1 cellular context compared by ENCODE assay signal in the genomic region with DNA sequence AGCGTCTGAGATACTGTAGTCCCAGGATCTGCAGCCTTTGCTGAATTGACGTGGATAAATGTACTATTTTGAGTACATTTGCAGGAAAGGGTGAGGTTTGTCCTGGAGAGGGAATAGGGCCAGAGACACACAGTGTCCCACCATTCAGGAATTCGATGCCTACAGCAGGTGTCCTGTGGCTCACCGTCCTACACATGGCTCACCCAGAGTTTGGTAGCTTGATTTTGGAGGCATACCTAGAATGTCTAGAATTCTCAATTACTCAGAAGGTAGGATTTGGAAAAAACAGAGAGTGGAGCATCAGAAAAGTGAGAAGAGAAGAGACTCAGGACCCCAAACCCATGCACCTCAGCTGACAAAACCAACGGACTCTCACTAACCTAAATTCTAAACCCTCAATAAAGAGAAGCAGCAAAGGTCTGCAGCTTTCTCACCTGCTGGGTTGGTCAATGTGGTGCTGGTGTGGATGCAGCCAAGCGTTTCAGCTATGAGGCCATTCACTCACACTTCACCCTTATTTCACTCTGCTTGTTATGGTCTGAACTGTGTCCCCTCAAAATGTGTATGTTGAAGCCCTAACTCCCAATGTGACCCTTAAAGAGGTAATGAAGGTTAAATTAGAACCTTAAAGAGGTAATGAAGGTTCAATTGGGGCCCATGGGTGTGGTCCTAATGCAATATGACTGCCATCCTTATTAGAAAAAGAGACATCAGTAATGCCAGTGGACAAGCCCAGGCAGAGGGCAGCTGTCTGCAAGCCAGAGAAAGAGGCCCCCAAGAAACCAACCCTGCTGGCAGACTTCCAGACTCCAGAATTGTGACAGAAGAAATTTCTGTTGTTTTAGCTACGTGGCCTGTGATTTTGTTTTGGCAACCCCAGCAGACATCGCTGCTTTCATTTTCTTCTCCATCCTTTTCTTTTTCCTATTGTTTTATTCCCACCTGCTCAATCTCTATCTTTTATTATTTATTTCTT.
TF ChIP-seq lines count a peak whose summit lies in the region.

No MANE protein-coding gene starts in this region.

TF ChIP-seq in GM12878, 131 proteins besides CTCF, POLR2A, EP300 and RAD21 (continued from another document):
- no peak for TF ChIP-seq PAX5 (IDR thresholded peaks at IDR 0.05; ENCODE audit: borderline replicate concordance, low read depth, low read length)
- no peak for TF ChIP-seq ZZZ3 (IDR thresholded peaks at IDR 0.05; ENCODE audit: control insufficient read depth, insufficient read length, low read depth)
- no peak for TF ChIP-seq CHD4 (IDR thresholded peaks at IDR 0.05)
- TF ChIP-seq NFIC (IDR thresholded peaks at IDR 0.05; ENCODE audit: low read depth, low read length), result no peak
- no peak for TF ChIP-seq BMI1 (IDR thresholded peaks at IDR 0.05; ENCODE audit: borderline replicate concordance)
- TF ChIP-seq EGR1 (IDR thresholded peaks at IDR 0.05; ENCODE audit: borderline replicate concordance in 1 of 2, low read depth in 2 of 2, low read length in 2 of 2), result no peak
- TF ChIP-seq CHD1 (IDR thresholded peaks at IDR 0.05; ENCODE audit: low read depth, low read length), result no peak
- TF ChIP-seq CREB1 (IDR thresholded peaks at IDR 0.05; ENCODE audit: low read depth), result no peak
- TF ChIP-seq, protein P1, sequence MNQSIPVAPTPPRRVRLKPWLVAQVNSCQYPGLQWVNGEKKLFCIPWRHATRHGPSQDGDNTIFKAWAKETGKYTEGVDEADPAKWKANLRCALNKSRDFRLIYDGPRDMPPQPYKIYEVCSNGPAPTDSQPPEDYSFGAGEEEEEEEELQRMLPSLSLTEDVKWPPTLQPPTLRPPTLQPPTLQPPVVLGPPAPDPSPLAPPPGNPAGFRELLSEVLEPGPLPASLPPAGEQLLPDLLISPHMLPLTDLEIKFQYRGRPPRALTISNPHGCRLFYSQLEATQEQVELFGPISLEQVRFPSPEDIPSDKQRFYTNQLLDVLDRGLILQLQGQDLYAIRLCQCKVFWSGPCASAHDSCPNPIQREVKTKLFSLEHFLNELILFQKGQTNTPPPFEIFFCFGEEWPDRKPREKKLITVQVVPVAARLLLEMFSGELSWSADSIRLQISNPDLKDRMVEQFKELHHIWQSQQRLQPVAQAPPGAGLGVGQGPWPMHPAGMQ (IDR thresholded peaks at IDR 0.05; ENCODE audit: borderline replicate concordance), result no peak
- no peak for TF ChIP-seq HDGF (IDR thresholded peaks at IDR 0.05)
- no peak for TF ChIP-seq ZNF207 (IDR thresholded peaks at IDR 0.05; ENCODE audit: borderline replicate concordance)
- TF ChIP-seq, protein P2, sequence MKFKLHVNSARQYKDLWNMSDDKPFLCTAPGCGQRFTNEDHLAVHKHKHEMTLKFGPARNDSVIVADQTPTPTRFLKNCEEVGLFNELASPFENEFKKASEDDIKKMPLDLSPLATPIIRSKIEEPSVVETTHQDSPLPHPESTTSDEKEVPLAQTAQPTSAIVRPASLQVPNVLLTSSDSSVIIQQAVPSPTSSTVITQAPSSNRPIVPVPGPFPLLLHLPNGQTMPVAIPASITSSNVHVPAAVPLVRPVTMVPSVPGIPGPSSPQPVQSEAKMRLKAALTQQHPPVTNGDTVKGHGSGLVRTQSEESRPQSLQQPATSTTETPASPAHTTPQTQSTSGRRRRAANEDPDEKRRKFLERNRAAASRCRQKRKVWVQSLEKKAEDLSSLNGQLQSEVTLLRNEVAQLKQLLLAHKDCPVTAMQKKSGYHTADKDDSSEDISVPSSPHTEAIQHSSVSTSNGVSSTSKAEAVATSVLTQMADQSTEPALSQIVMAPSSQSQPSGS (IDR thresholded peaks at IDR 0.05; ENCODE audit: low read length), result no peak
- TF ChIP-seq TARDBP (IDR thresholded peaks at IDR 0.05; ENCODE audit: borderline replicate concordance), result no peak
- TF ChIP-seq LARP7 (IDR thresholded peaks at IDR 0.05), result no peak
- TF ChIP-seq, protein P3, sequence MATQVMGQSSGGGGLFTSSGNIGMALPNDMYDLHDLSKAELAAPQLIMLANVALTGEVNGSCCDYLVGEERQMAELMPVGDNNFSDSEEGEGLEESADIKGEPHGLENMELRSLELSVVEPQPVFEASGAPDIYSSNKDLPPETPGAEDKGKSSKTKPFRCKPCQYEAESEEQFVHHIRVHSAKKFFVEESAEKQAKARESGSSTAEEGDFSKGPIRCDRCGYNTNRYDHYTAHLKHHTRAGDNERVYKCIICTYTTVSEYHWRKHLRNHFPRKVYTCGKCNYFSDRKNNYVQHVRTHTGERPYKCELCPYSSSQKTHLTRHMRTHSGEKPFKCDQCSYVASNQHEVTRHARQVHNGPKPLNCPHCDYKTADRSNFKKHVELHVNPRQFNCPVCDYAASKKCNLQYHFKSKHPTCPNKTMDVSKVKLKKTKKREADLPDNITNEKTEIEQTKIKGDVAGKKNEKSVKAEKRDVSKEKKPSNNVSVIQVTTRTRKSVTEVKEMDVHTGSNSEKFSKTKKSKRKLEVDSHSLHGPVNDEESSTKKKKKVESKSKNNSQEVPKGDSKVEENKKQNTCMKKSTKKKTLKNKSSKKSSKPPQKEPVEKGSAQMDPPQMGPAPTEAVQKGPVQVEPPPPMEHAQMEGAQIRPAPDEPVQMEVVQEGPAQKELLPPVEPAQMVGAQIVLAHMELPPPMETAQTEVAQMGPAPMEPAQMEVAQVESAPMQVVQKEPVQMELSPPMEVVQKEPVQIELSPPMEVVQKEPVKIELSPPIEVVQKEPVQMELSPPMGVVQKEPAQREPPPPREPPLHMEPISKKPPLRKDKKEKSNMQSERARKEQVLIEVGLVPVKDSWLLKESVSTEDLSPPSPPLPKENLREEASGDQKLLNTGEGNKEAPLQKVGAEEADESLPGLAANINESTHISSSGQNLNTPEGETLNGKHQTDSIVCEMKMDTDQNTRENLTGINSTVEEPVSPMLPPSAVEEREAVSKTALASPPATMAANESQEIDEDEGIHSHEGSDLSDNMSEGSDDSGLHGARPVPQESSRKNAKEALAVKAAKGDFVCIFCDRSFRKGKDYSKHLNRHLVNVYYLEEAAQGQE (IDR thresholded peaks at IDR 0.05; ENCODE audit: low read depth, low read length), result no peak
